5 cellular contexts compared by ENCODE assay signal in genomic region chr19:14156122-14156521, GRCh38.
"Had no signal": no experiment of that assay in that cellular context is flagged by ENCODE, and none has a peak within 500 bp of the region (broad histone marks: within the 10 kb centered on the region; RNA-seq: fewer than 3 reads in every experiment).

No MANE protein-coding gene starts in this region.

- H3K4me3 ChIP-seq: GM23248 had no signal

- H3K9ac ChIP-seq: GM23248 had no signal

- H2AFZ ChIP-seq: GM23248 had no signal

- DNase-seq: GM23248, GOT3, H9, HCEC 1CT, KG1 had no signal

- H3K27ac ChIP-seq: GM23248 had no signal
